ENCODE assay signal across 24 cellular contexts in the genomic region with DNA sequence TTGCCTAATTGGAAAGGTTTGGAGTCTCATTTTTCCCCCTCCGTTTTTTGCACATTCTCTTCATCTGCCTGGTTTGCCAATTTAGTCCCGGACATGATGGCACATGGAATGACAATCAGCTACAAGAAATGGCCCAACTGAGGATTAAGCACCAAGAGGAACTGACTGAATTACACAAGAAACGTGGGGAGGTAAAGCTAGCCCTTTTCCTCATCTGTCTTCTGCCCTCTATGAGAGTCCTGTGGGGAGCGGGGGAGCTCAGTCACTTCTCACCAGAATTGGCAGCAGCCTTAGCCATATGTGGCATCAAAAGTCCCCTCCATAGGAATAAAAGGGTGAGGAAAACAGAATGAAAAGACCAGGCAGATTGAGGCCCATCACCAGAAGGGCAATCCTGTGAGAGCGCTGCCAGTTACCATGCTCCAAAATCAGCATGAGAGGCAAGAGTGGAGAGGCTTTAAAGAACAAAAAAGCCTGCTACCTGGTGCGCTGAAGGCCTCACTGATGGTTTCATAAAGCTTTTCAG. TPM values are rescaled to one million over a fixed set of nuclear protein-coding genes. Genes with fewer than 3 reads are reported as not detected.
DNase-seq lines count a peak whose midpoint lies in the region; ATAC-seq, FAIRE-seq and TF ChIP-seq lines count a peak whose summit lies in the region.
"Had no signal": no experiment of that assay in that cellular context is flagged by ENCODE, and none has a peak within 500 bp of the region (broad histone marks: within the 10 kb centered on the region; RNA-seq: fewer than 3 reads in every experiment).

No MANE protein-coding gene starts in this region.

- peaks cover 41% of the 10 kb centered on the region for H3K4me1 Mint-ChIP-seq in activated naive CD4-positive, alpha-beta T cell treated with anti-CD3 and anti-CD28 coated beads for 36 hours (ENCODE audit: low read depth)
- H3K4me1 Mint-ChIP-seq in activated CD4-positive, alpha-beta memory T cell treated with anti-CD3 and anti-CD28 coated beads for 36 hours (ENCODE audit: low read depth): peaks cover 60% of the 10 kb centered on the region
- peaks cover 63 to 75% of the 10 kb centered on the region in 2 donors for H3K4me1 Mint-ChIP-seq in effector memory CD8-positive, alpha-beta T cell (ENCODE audit: low read depth in 2 of 2)
- H3K4me1 Mint-ChIP-seq: WTC11 had no signal

- no peak for ATAC-seq in activated naive CD4-positive, alpha-beta T cell treated with anti-CD3 and anti-CD28 coated beads, Interleukin-2, amount 50 U/mL, for 72 hours
- ATAC-seq in effector memory CD8-positive, alpha-beta T cell (replicated peaks): no peak
- ATAC-seq: body of pancreas, heart right ventricle, left cardiac atrium, WTC11 had no signal

- 92 to 96% (median 93%) methylated on average over 6 of the region's 6 CpGs for whole genome bisulfite sequencing in small intestine, 3 donors

- TF ChIP-seq CTCF in GM13977 (IDR thresholded peaks at IDR 0.05; ENCODE audit: extremely low read depth, insufficient read depth, missing control alignments): no peak

- POLR2A ChIA-PET in activated CD4-positive, alpha-beta memory T cell treated with anti-CD3 and anti-CD28 coated beads for 36 hours (lab: Charles Lee): no interaction called here

- H3K9me3 Mint-ChIP-seq in activated naive CD4-positive, alpha-beta T cell treated with anti-CD3 and anti-CD28 coated beads, Interleukin-2, amount 50 U/mL, for 72 hours: no peaks in the 10 kb centered on the region
- no peaks in the 10 kb centered on the region for H3K9me3 Mint-ChIP-seq in activated naive CD4-positive, alpha-beta T cell treated with anti-CD3 and anti-CD28 coated beads for 36 hours
- H3K9me3 Mint-ChIP-seq in activated CD4-positive, alpha-beta memory T cell treated with anti-CD3 and anti-CD28 coated beads for 36 hours: no peaks in the 10 kb centered on the region
- no peaks in the 10 kb centered on the region for H3K9me3 Mint-ChIP-seq in effector memory CD8-positive, alpha-beta T cell
- H3K9me3 Mint-ChIP-seq: WTC11 had no signal

- intact Hi-C loops in activated naive CD4-positive, alpha-beta T cell treated with anti-CD3 and anti-CD28 coated beads for 36 hours (cut with micrococcal nuclease): no loop called here
- intact Hi-C loops in activated CD4-positive, alpha-beta memory T cell treated with anti-CD3 and anti-CD28 coated beads for 36 hours (cut with micrococcal nuclease): loop anchor here (10.0 kb wide), 1 partner anchor 592 kb away; the partner anchor contains the start of gene HJURP

- peaks cover 29 to 34% of the 10 kb centered on the region in 2 donors for H3K36me3 ChIP-seq in small intestine (ENCODE audit: control insufficient read depth in 2 of 2, insufficient read depth in 2 of 2, low read length in 2 of 2)

- in situ Hi-C loops in GM13977 (cut with MboI; ENCODE audit: low pct_unique_long_range_greater_than_20kb, low sequenced_read_pairs, unreplicated experiment): loop anchor here (25.0 kb wide), 1 partner anchor 401 kb away; the partner anchor contains the start of gene SNORC

- no peak overlapping the region for H3K4me3 Mint-ChIP-seq in activated naive CD4-positive, alpha-beta T cell treated with anti-CD3 and anti-CD28 coated beads for 36 hours
- no peak overlapping the region for H3K4me3 Mint-ChIP-seq in activated CD4-positive, alpha-beta memory T cell treated with anti-CD3 and anti-CD28 coated beads for 36 hours
- H3K4me3 Mint-ChIP-seq in effector memory CD8-positive, alpha-beta T cell: peak overlapping the region in 1 of 2 donors; percentile 57
- H3K4me3 Mint-ChIP-seq: WTC11 had no signal

- CTCF ChIA-PET in activated naive CD4-positive, alpha-beta T cell treated with anti-CD3 and anti-CD28 coated beads for 36 hours (lab: Charles Lee): interaction anchor here (0.9 kb wide), 1 partner anchor 444 kb away, joined by 3 read pairs; no protein-coding TSS in a partner anchor
- CTCF ChIA-PET in activated CD4-positive, alpha-beta memory T cell treated with anti-CD3 and anti-CD28 coated beads for 36 hours (lab: Charles Lee): interaction anchor here (1.2 to 1.9 kb wide), 2 partner anchors 12 to 202 kb away, joined by 3 to 11 read pairs; partner anchors contain the start of gene ATG16L1

- H3K9me3 ChIP-seq in small intestine (ENCODE audit: control insufficient read depth, low read depth): no peaks in the 10 kb centered on the region
- H3K9me3 ChIP-seq: body of pancreas, heart right ventricle, suprapubic skin, vagina had no signal

- peak overlapping the region; percentile 66 to 78 for H3K27ac Mint-ChIP-seq in activated naive CD4-positive, alpha-beta T cell treated with anti-CD3 and anti-CD28 coated beads, Interleukin-2, amount 50 U/mL, for 72 hours
- H3K27ac Mint-ChIP-seq in activated naive CD4-positive, alpha-beta T cell treated with anti-CD3 and anti-CD28 coated beads for 36 hours: no peak overlapping the region
- H3K27ac Mint-ChIP-seq in activated CD4-positive, alpha-beta memory T cell treated with anti-CD3 and anti-CD28 coated beads for 36 hours: peak overlapping the region; percentile 47
- H3K27ac Mint-ChIP-seq in effector memory CD8-positive, alpha-beta T cell: peak overlapping the region; percentile 86 to 88
- H3K27ac Mint-ChIP-seq: WTC11 had no signal

- H3K4me3 ChIP-seq in small intestine (ENCODE audit: low read depth in 1 of 2, low read length in 2 of 2): no peak overlapping the region
- H3K4me3 ChIP-seq: body of pancreas, heart right ventricle, SK-N-MC, skin epidermis, suprapubic skin, vagina had no signal

- no peaks in the 10 kb centered on the region for H3K4me1 ChIP-seq in small intestine (ENCODE audit: control insufficient read depth in 2 of 2, insufficient read depth in 1 of 2, low read depth in 1 of 2, low read length in 1 of 2)
- H3K4me1 ChIP-seq: body of pancreas, suprapubic skin, vagina had no signal

- no peaks in the 10 kb centered on the region for H3K27me3 Mint-ChIP-seq in activated naive CD4-positive, alpha-beta T cell treated with anti-CD3 and anti-CD28 coated beads for 36 hours (ENCODE audit: low read depth)
- no peaks in the 10 kb centered on the region for H3K27me3 Mint-ChIP-seq in activated CD4-positive, alpha-beta memory T cell treated with anti-CD3 and anti-CD28 coated beads for 36 hours
- H3K27me3 Mint-ChIP-seq in effector memory CD8-positive, alpha-beta T cell: no peaks in the 10 kb centered on the region

- DNase-seq in activated naive CD4-positive, alpha-beta T cell treated with anti-CD3 and anti-CD28 coated beads, Interleukin-2, amount 50 U/mL, for 72 hours (ENCODE audit: low spot score in 2 of 2): no peak
- no peak for DNase-seq in activated naive CD4-positive, alpha-beta T cell treated with anti-CD3 and anti-CD28 coated beads for 36 hours
- DNase-seq in activated CD4-positive, alpha-beta memory T cell treated with anti-CD3 and anti-CD28 coated beads for 36 hours: no peak
- DNase-seq in effector memory CD8-positive, alpha-beta T cell: no peak
- no peak for DNase-seq in small intestine
- no peak for DNase-seq in NCI-H2171 treated with DMSO at 0.1 percent for 48 hours (lab: John Stamatoyannopoulos, UW)
- DNase-seq in GM13977 (ENCODE audit: low spot score): no peak
- DNase-seq: body of pancreas; heart right ventricle; left cardiac atrium; NCI-H1105 treated with DMSO at 0.1 percent for 48 hours; NCI-H2081; NCI-H345; NCI-H748 treated with DMSO at 0.1 percent for 48 hours; RPMI8226; stimulated activated CD4-positive, alpha-beta T cell treated with anti-CD3 and anti-CD28 coated beads, Interleukin-1b, Interleukin-23, amount 100 ng/mL, for 48 hours; T-helper 9 cell had no signal

- no peak for FAIRE-seq in small intestine (lab: Jason Lieb, UNC)

- no peaks in the 10 kb centered on the region for H3K27me3 ChIP-seq in small intestine (ENCODE audit: control insufficient read depth in 2 of 2, insufficient read depth in 2 of 2, low read length in 2 of 2)
- H3K27me3 ChIP-seq: body of pancreas, heart right ventricle, suprapubic skin, vagina had no signal

- peaks cover 29 to 38% of the 10 kb centered on the region in 2 donors for H3K36me3 Mint-ChIP-seq in activated naive CD4-positive, alpha-beta T cell treated with anti-CD3 and anti-CD28 coated beads, Interleukin-2, amount 50 U/mL, for 72 hours
- peaks cover 48% of the 10 kb centered on the region for H3K36me3 Mint-ChIP-seq in activated naive CD4-positive, alpha-beta T cell treated with anti-CD3 and anti-CD28 coated beads for 36 hours (ENCODE audit: low read depth)
- H3K36me3 Mint-ChIP-seq in activated CD4-positive, alpha-beta memory T cell treated with anti-CD3 and anti-CD28 coated beads for 36 hours: peaks cover 65% of the 10 kb centered on the region
- H3K36me3 Mint-ChIP-seq in effector memory CD8-positive, alpha-beta T cell (ENCODE audit: insufficient read depth): peaks cover 84% of the 10 kb centered on the region

- no peak overlapping the region for H3K27ac ChIP-seq in small intestine (ENCODE audit: low read depth in 1 of 2, low read length in 1 of 2)
- H3K27ac ChIP-seq: body of pancreas, SK-N-MC, suprapubic skin, vagina had no signal

RNA-seq across cellular contexts. Expression of gene ATG16L1, which starts 11.6 kb away (rescaled TPM):
- total RNA-seq in activated naive CD4-positive, alpha-beta T cell treated with anti-CD3 and anti-CD28 coated beads, Interleukin-2, amount 50 U/mL, for 72 hours: 10 to 100 TPM; 30.6 to 34.2 TPM
- total RNA-seq in activated naive CD4-positive, alpha-beta T cell treated with anti-CD3 and anti-CD28 coated beads for 36 hours: 10 to 100 TPM; 21.2 to 24.2 TPM
- 10 to 100 TPM; 27.0 to 30.5 TPM for total RNA-seq in activated CD4-positive, alpha-beta memory T cell treated with anti-CD3 and anti-CD28 coated beads for 36 hours
- polyA plus RNA-seq in small intestine: 10 to 100 TPM; 14.6 to 19.0 (median 15.9) TPM

RNA-seq across cellular contexts. Expression of gene SAG, which starts 44.5 kb away (rescaled TPM):
- under 1 TPM in 1 of 2 donors, not detected in 1; 0.05 TPM for total RNA-seq in activated naive CD4-positive, alpha-beta T cell treated with anti-CD3 and anti-CD28 coated beads, Interleukin-2, amount 50 U/mL, for 72 hours
- under 1 TPM in 1 of 2 experiments, not detected in 1; 0.19 TPM for total RNA-seq in activated naive CD4-positive, alpha-beta T cell treated with anti-CD3 and anti-CD28 coated beads for 36 hours
- total RNA-seq in activated CD4-positive, alpha-beta memory T cell treated with anti-CD3 and anti-CD28 coated beads for 36 hours: 1 to 10 TPM in 1 of 2 experiments, under 1 TPM in 1; 0.27 to 1.3 TPM
- not detected for polyA plus RNA-seq in small intestine
- total RNA-seq: body of pancreas, epithelial cell of proximal tubule, fibroblast of villous mesenchyme, heart right ventricle, left cardiac atrium, suprapubic skin, vagina, WTC11 had no signal
- polyA plus RNA-seq: heart right ventricle had no signal
